Comparison of ENCODE assay signal across 25 cellular contexts in the genomic region with DNA sequence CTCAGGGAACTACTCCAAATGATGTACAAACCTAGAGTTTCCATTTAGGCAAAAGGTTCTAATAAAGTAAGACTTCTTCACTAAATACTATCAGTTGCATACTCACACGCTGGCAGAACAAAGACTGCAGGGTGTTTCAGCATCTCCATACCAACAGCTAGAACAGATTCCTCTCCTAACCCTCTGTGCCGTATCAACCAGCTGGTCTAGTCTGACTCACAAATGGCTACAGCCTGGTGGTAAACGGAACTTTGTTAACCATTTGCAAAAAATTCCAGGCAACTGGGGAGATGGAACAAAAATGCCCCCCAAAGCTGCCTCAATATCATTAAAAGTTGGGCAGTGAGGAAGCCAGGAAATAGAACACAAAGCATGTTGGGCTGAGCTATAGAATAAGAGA.
DNase-seq lines count a peak whose midpoint lies in the region; ATAC-seq, FAIRE-seq and TF ChIP-seq lines count a peak whose summit lies in the region.
"Had no signal": no experiment of that assay in that cellular context is flagged by ENCODE, and none has a peak within 500 bp of the region (broad histone marks: within the 10 kb centered on the region; RNA-seq: fewer than 3 reads in every experiment).

No MANE protein-coding gene starts in this region.

- H3K4me3 ChIP-seq in heart right ventricle: no peak overlapping the region
- H3K4me3 ChIP-seq: MG63, PC-9 had no signal

- DNase-seq in Ammon's horn (ENCODE audit: low spot score) (peak; percentile 74), RCC 7860 (ENCODE audit: low spot score) (peak; percentile 82), cerebellum (ENCODE audit: low spot score) (peak; percentile 34), kidney tubule cell (ENCODE audit: low spot score) (peak; percentile 92), heart right ventricle (no peak), caudate nucleus (lab: John Stamatoyannopoulos, UW) (no peak), DMS 273 treated with DMSO at 0.1 percent for 48 hours (lab: John Stamatoyannopoulos, UW) (no peak)
- DNase-seq: 8988T, AML-193, DMS79 treated with DMSO at 0.1 percent for 48 hours, Kasumi-1, MG63, NCI-H1048, NCI-H1417 treated with DMSO at 0.1 percent for 48 hours, NCI-H187 treated with DMSO at 0.1 percent for 48 hours, NCI-H2107, NCI-H510A, NCI-H748 treated with DMSO at 0.1 percent for 48 hours, PC-9 had no signal

- H3K4me1 ChIP-seq in heart right ventricle: no peaks in the 10 kb centered on the region

- FAIRE-seq in RCC 7860 (lab: Jason Lieb, UNC): peak; percentile 93
- FAIRE-seq: G401.6, GM12892, H54 had no signal

- WGBS in heart right ventricle, 2 donors: 67 to 68% methylated on average over 3 of the region's 3 CpGs

- no peak for TF ChIP-seq CTCF in heart right ventricle (IDR thresholded peaks at IDR 0.05)

- intact Hi-C loops in heart right ventricle (cut with DNase I): no loop called here

- H3K27me3 ChIP-seq in heart right ventricle: peaks cover 0 to 7% (median 0%) of the 10 kb centered on the region in 7 donors

- no peaks in the 10 kb centered on the region for H3K36me3 ChIP-seq in heart right ventricle
- H3K36me3 ChIP-seq: MG63 had no signal

- H3K9me3 ChIP-seq in heart right ventricle: peaks cover 0 to 6% (median 0%) of the 10 kb centered on the region in 11 donors
- H3K9me3 ChIP-seq: MG63 had no signal

- no peak overlapping the region for H3K27ac ChIP-seq in heart right ventricle
- no peak overlapping the region for H3K27ac ChIP-seq in caudate nucleus (ENCODE audit: low read depth, low read length)
- H3K27ac ChIP-seq: C4-2B, PC-9 had no signal

- no peak for ATAC-seq in GM21360 (IDR thresholded peaks at IDR 0.05; ENCODE audit: unreplicated experiment)
- ATAC-seq in heart right ventricle: no peak
- ATAC-seq: SK-N-SH treated with all-trans-retinoic acid at 6 μM for 48 hours had no signal

Comparison
In these comparisons a context has a peak if more than half of its experiments do, and no peak if none do; other contexts are left out.
1. DNase-seq: peak in Ammon's horn (single experiment), RCC 7860 (single experiment), cerebellum (single experiment) and kidney tubule cell (single experiment); none in heart right ventricle (0 of 2), caudate nucleus (0 of 61) and DMS 273 treated with DMSO at 0.1 percent for 48 hours (single experiment).